17 cellular contexts compared by ENCODE assay signal in genomic region chr16:67881557-67882220, GRCh38. TPM values are rescaled to one million over a fixed set of nuclear protein-coding genes. Genes with fewer than 3 reads are reported as not detected.
A peak's percentile ranks its signal among the peaks of the same experiment; 100 is the strongest.
DNase-seq lines count a peak whose midpoint lies in the region; ATAC-seq and TF ChIP-seq lines count a peak whose summit lies in the region.
"Had no signal": no experiment of that assay in that cellular context is flagged by ENCODE, and none has a peak within 500 bp of the region (broad histone marks: within the 10 kb centered on the region; RNA-seq: fewer than 3 reads in every experiment).

No MANE protein-coding gene starts in this region.

- CTCF ChIA-PET in WTC11 (lab: Charles Lee): interaction anchor here (1.1 to 5.5 kb wide), 3 partner anchors 10 to 60 kb away, joined by 3 to 144 read pairs (median 61); partner anchors contain the start of genes CTRL and LCAT

- no peak overlapping the region for H3K4me3 ChIP-seq in heart right ventricle
- H3K4me3 ChIP-seq: esophagus squamous epithelium, GM23248 had no signal

- H3K4me1 Mint-ChIP-seq in WTC11: peaks cover 21% of the 10 kb centered on the region

- in situ Hi-C loops in G401 (cut with HindIII; ENCODE audit: low sequenced_read_pairs): loop anchor here (25.0 kb wide), 1 partner anchor 194 kb away; no protein-coding TSS in a partner anchor

- H3K36me3 ChIP-seq in heart right ventricle: peaks cover 6 to 99% (median 74%) of the 10 kb centered on the region in 9 donors

- peaks cover 51% of the 10 kb centered on the region for H3K36me3 Mint-ChIP-seq in WTC11

- DNase-seq in G401 (ENCODE audit: low spot score) (peak; percentile 89), amygdala (lab: John Stamatoyannopoulos, UW) (peak in 38 of 56 donors; percentile 10 to 78 (median 44)), heart right ventricle (peak; percentile 31 to 53), posterior cingulate gyrus (peak in 9 of 10 donors; percentile 23 to 96 (median 63)), GM19240 (ENCODE audit: insufficient read length, low spot score) (no peak), NCI-H1092 treated with DMSO at 0.1 percent for 48 hours (lab: John Stamatoyannopoulos, UW) (no peak), WTC11 (ENCODE audit: low spot score) (no peak), NCI-H2029 (lab: John Stamatoyannopoulos, UW) (no peak)
- DNase-seq: activated CD4-positive, alpha-beta T cell treated with anti-CD3 and anti-CD28 coated beads for 1 hour; activated naive CD4-positive, alpha-beta T cell treated with anti-CD3 and anti-CD28 coated beads, Interleukin-2, amount 50 U/mL, for 16 hours; brain microvascular endothelial cell; esophagus squamous epithelium; GM23248; NCI-H1694; stimulated activated CD4-positive, alpha-beta T cell treated with anti-CD3 and anti-CD28 coated beads, Interleukin-15, amount 100 ng/mL, for 24 hours; T1000 had no signal

- POLR2A ChIA-PET in WTC11 (lab: Charles Lee): interaction anchor here (1.1 kb wide), 1 partner anchor 10 kb away, joined by 4 read pairs; no protein-coding TSS in a partner anchor

- intact Hi-C loops in heart right ventricle (cut with DNase I) (loop anchor here in 9 of 10 donors (2.0 to 5.0 kb wide), 5 partner anchors 36 to 161 kb away; partner anchors contain the start of genes DDX28 (in 1 of the 9) and DUS2 (in 1 of the 9)), posterior cingulate gyrus (cut with DNase I) (loop anchor here (2.0 kb wide), 1 partner anchor 47 kb away; no protein-coding TSS in a partner anchor)

- H3K9me3 Mint-ChIP-seq in WTC11: no peaks in the 10 kb centered on the region

- no peak overlapping the region for H3K27ac Mint-ChIP-seq in WTC11
- H3K27ac Mint-ChIP-seq: progenitor cell of endocrine pancreas had no signal

- no peaks in the 10 kb centered on the region for H3K9me3 ChIP-seq in heart right ventricle
- H3K9me3 ChIP-seq: esophagus squamous epithelium had no signal

- H3K27ac ChIP-seq in heart right ventricle: peak overlapping the region; percentile 44 to 92 (median 88)
- H3K27ac ChIP-seq: brain microvascular endothelial cell, esophagus squamous epithelium, GM23248 had no signal

- peaks cover 19 to 55% (median 25%) of the 10 kb centered on the region in 9 donors for H3K4me1 ChIP-seq in heart right ventricle

- 65 to 75% methylated on average over 22 of the region's 22 CpGs for WGBS in heart right ventricle, 2 donors

- H3K4me3 Mint-ChIP-seq in WTC11: no peak overlapping the region

- no peaks in the 10 kb centered on the region for H3K27me3 Mint-ChIP-seq in WTC11 (ENCODE audit: low read depth)
- H3K27me3 Mint-ChIP-seq: progenitor cell of endocrine pancreas had no signal

- TF ChIP-seq CTCF in heart right ventricle (IDR thresholded peaks at IDR 0.05): no peak
- no peak for TF ChIP-seq CTCF in WTC11 (IDR thresholded peaks at IDR 0.05)

- no peaks in the 10 kb centered on the region for H3K27me3 ChIP-seq in heart right ventricle
- H3K27me3 ChIP-seq: brain microvascular endothelial cell, esophagus squamous epithelium had no signal

- ATAC-seq in heart right ventricle: peak; percentile 23 to 71 (median 48)
- ATAC-seq in WTC11: no peak

TF ChIP-seq in WTC11, 78 proteins besides CTCF, POLR2A, EP300 and RAD21:
- TF ChIP-seq SMAD3 (CRISPR knock-in tag; IDR thresholded peaks at IDR 0.05; ENCODE audit: borderline replicate concordance): no peak
- no peak for TF ChIP-seq ZNF671 (CRISPR knock-in tag; IDR thresholded peaks at IDR 0.05)
- no peak for TF ChIP-seq ZBTB43 (CRISPR knock-in tag; IDR thresholded peaks at IDR 0.05)
- no peak for TF ChIP-seq TCF7 (CRISPR knock-in tag; IDR thresholded peaks at IDR 0.05; ENCODE audit: low read depth)
- no peak for TF ChIP-seq OVOL2 (CRISPR knock-in tag; IDR thresholded peaks at IDR 0.05; ENCODE audit: borderline replicate concordance)
- no peak for TF ChIP-seq HMGA2 (CRISPR knock-in tag; IDR thresholded peaks at IDR 0.05)

RNA-seq across cellular contexts. Expression of gene NRN1L, which starts 3.0 kb away (rescaled TPM):
- total RNA-seq in G401 (2014; rRNA removed; shearing (Covaris generic)): not detected in 2 replicates
- total RNA-seq in heart right ventricle: 1 to 10 TPM in 6 of 10 donors, not detected in 4; 1.1 to 2.7 (median 1.5) TPM
- polyA plus RNA-seq in heart right ventricle: 1 to 10 TPM; 1.8 to 4.0 TPM
- 7.0 to 12.4 TPM (median 7.4 TPM) in 3 replicates for total RNA-seq in WTC11 (2021)
- total RNA-seq: GM23248, progenitor cell of endocrine pancreas had no signal
- polyA plus RNA-seq: GM23248 had no signal

RNA-seq across cellular contexts. Expression of gene EDC4, which starts 8.8 kb away (rescaled TPM):
- total RNA-seq in G401 (2014; rRNA removed; shearing (Covaris generic)): 40.0 and 80.9 TPM in 2 replicates
- total RNA-seq in heart right ventricle: 10 to 100 TPM; 25.8 to 41.6 (median 31.3) TPM
- polyA plus RNA-seq in heart right ventricle: 10 to 100 TPM; 30.2 to 46.8 TPM
- total RNA-seq in WTC11 (2021): 72.6 to 83.7 TPM (median 74.1 TPM) in 3 replicates

RNA-seq across cellular contexts. Expression of gene PSKH1, which starts 11.4 kb away (rescaled TPM):
- total RNA-seq in G401 (2014; rRNA removed; shearing (Covaris generic)): 34.4 and 40.8 TPM in 2 replicates
- 10 to 100 TPM; 16.0 to 24.5 (median 20.5) TPM for total RNA-seq in heart right ventricle
- 10 to 100 TPM; 15.7 to 22.9 TPM for polyA plus RNA-seq in heart right ventricle
- 29.0 to 32.6 TPM (median 31.6 TPM) in 3 replicates for total RNA-seq in WTC11 (2021)

RNA-seq across cellular contexts. Expression of gene CENPT, which starts 34.2 kb away (rescaled TPM):
- 27.6 and 41.8 TPM in 2 replicates for total RNA-seq in G401 (2014; rRNA removed; shearing (Covaris generic))
- total RNA-seq in heart right ventricle: 10 to 100 TPM; 16.1 to 27.1 (median 19.1) TPM
- polyA plus RNA-seq in heart right ventricle: 10 to 100 TPM; 31.1 to 63.3 TPM
- 52.1 to 58.3 TPM (median 57.3 TPM) in 3 replicates for total RNA-seq in WTC11 (2021)

RNA-seq across cellular contexts. Expression of gene NUTF2, which starts 35.0 kb away (rescaled TPM):
- 419 and 444 TPM in 2 replicates for total RNA-seq in G401 (2014; rRNA removed; shearing (Covaris generic))
- total RNA-seq in heart right ventricle: 100 to 1,000 TPM in 1 of 10 donors, 10 to 100 TPM in 9; 73.9 to 105 (median 80.5) TPM
- 100 to 1,000 TPM; 186 to 214 TPM for polyA plus RNA-seq in heart right ventricle
- 183 to 205 TPM (median 200 TPM) in 3 replicates for total RNA-seq in WTC11 (2021)

Comparison
In these comparisons a context has a peak if more than half of its experiments do, and no peak if none do; other contexts are left out.
1. DNase-seq: peak in G401 (single experiment), amygdala (38 of 56), heart right ventricle (2 of 2) and posterior cingulate gyrus (9 of 10); none in GM19240 (single experiment), NCI-H1092 treated with DMSO at 0.1 percent for 48 hours (single experiment), WTC11 (single experiment) and NCI-H2029 (single experiment).